ENCODE assay signal across 8 cellular contexts in genomic region chr1:201119206-201119814, GRCh38. TPM values are rescaled to one million over a fixed set of nuclear protein-coding genes. Genes with fewer than 3 reads are reported as not detected.
DNase-seq lines count a peak whose midpoint lies in the region; ATAC-seq and TF ChIP-seq lines count a peak whose summit lies in the region.

No MANE protein-coding gene starts in this region.

- H3K36me3 ChIP-seq in body of pancreas (replicated peaks in 1 of 2; ENCODE audit: insufficient read depth in 1 of 2, low read depth in 2 of 2) (no peaks in the 10 kb centered on the region), left lung (no peaks in the 10 kb centered on the region)

- no peaks in the 10 kb centered on the region for H3K9me3 Mint-ChIP-seq in CD4-positive, alpha-beta T cell

- H3K9me3 ChIP-seq in CD4-positive, alpha-beta T cell (ENCODE audit: control insufficient read depth, low read length), result no peaks in the 10 kb centered on the region
- no peaks in the 10 kb centered on the region for H3K9me3 ChIP-seq in body of pancreas
- no peaks in the 10 kb centered on the region for H3K9me3 ChIP-seq in left lung

- H3K27ac ChIP-seq in CD4-positive, alpha-beta T cell (ENCODE audit: low read depth, low read length), result no peak overlapping the region
- no peak overlapping the region for H3K27ac ChIP-seq in body of pancreas
- no peak overlapping the region for H3K27ac ChIP-seq in left lung

- peak in 9 of 10 experiments; percentile 22 to 48 (median 40) for DNase-seq in CD4-positive, alpha-beta T cell
- DNase-seq in T follicular helper cell (ENCODE audit: low read depth), result peak; percentile 43
- peak in 3 of 4 donors; percentile 27 to 38 (median 36) for DNase-seq in body of pancreas
- DNase-seq in left lung, result no peak
- peak; percentile 9 to 12 for DNase-seq in stimulated activated CD8-positive, alpha-beta memory T cell treated with anti-CD3 and anti-CD28 coated beads, Interleukin-7, amount 100 ng/mL, for 4 hours (ENCODE audit: low read depth in 2 of 2)
- no peak for DNase-seq in posterior vena cava (ENCODE audit: low spot score)

- CTCF ChIA-PET in CD4-positive, alpha-beta T cell (lab: Charles Lee), result interaction anchor here (0.8 to 1.9 kb wide), 14 partner anchors 15 to 148 kb away, joined by 3 to 6 read pairs (median 4); partner anchors contain the start of gene TMEM9

- intact Hi-C loops in CD4-positive, alpha-beta T cell (cut with DNase I, micrococcal nuclease), result loop anchor here (2.0 to 10.0 kb wide), 3 partner anchors 31 to 452 kb away; partner anchors contain the start of genes DDX59 (in 1 of the 2) and KIF21B (in 1 of the 2)
- intact Hi-C loops in body of pancreas (cut with DNase I) (no loop called here), left lung (cut with DNase I) (loop anchor here in 1 of 2 donors (5.0 kb wide), 1 partner anchor 147 kb away; no protein-coding TSS in a partner anchor), posterior vena cava (cut with DNase I) (no loop called here)

- TF ChIP-seq POLR2A in body of pancreas (IDR thresholded peaks at IDR 0.05), result no peak

- H3K4me1 ChIP-seq in body of pancreas (peaks cover 20% of the 10 kb centered on the region), left lung (peaks cover 0 to 9% of the 10 kb centered on the region in 2 donors)

- H3K27me3 Mint-ChIP-seq in CD4-positive, alpha-beta T cell, result peaks cover 7% of the 10 kb centered on the region

- H3K4me3 Mint-ChIP-seq in CD4-positive, alpha-beta T cell, result no peak overlapping the region

- peaks cover 31% of the 10 kb centered on the region for H3K4me1 Mint-ChIP-seq in CD4-positive, alpha-beta T cell (ENCODE audit: low read depth)

- H3K27ac Mint-ChIP-seq in CD4-positive, alpha-beta T cell, result no peak overlapping the region

- H3K27me3 ChIP-seq in CD4-positive, alpha-beta T cell (ENCODE audit: control insufficient read depth, insufficient read depth, low read length), result peaks cover 2% of the 10 kb centered on the region
- H3K27me3 ChIP-seq in body of pancreas (no peaks in the 10 kb centered on the region), left lung (peaks cover 7 to 53% of the 10 kb centered on the region in 2 donors)

- TF ChIP-seq CTCF in CD4-positive, alpha-beta T cell (IDR thresholded peaks at IDR 0.05), result peak; percentile 47
- TF ChIP-seq CTCF in body of pancreas (IDR thresholded peaks at IDR 0.05) (peak; percentile 21 to 40 (median 29)), left lung (IDR thresholded peaks at IDR 0.05) (peak; percentile 28 to 34)

- H3K4me3 ChIP-seq in body of pancreas (no peak overlapping the region), left lung (no peak overlapping the region)

- 23 to 60% methylated on average over 7 to 10 of the region's 10 CpGs for whole genome bisulfite sequencing in body of pancreas, 2 donors

- POLR2A ChIA-PET in CD4-positive, alpha-beta T cell (lab: Charles Lee), result interaction anchor here (0.6 to 1.1 kb wide), 2 partner anchors 35 to 104 kb away, joined by 3 read pairs; partner anchors contain the start of gene TMEM9

- H3K36me3 Mint-ChIP-seq in CD4-positive, alpha-beta T cell (ENCODE audit: low read depth), result no peaks in the 10 kb centered on the region

- peak; percentile 50 for ATAC-seq in CD4-positive, alpha-beta T cell (ENCODE audit: poor library complexity)
- ATAC-seq in HG03342 (IDR thresholded peaks at IDR 0.05; ENCODE audit: unreplicated experiment) (peak; percentile 49), body of pancreas (no peak), left lung (peak; percentile 40), HG02852 (IDR thresholded peaks at IDR 0.05; ENCODE audit: unreplicated experiment) (no peak)

RNA-seq across cellular contexts. Expression of gene CACNA1S, which starts 7.1 kb away (rescaled TPM):
- not detected for total RNA-seq in CD4-positive, alpha-beta T cell
- total RNA-seq in body of pancreas (under 1 TPM in 1 of 2 donors, not detected in 1; under 0.01 TPM), left lung (under 1 TPM in 1 of 2 donors, not detected in 1; 0.12 TPM), posterior vena cava (under 1 TPM; 0.05 to 0.14 TPM)

RNA-seq across cellular contexts. Expression of gene ASCL5, which starts 7.7 kb away (rescaled TPM):
- total RNA-seq in CD4-positive, alpha-beta T cell, result under 1 TPM; 0.49 to 0.50 TPM
- total RNA-seq in body of pancreas (1 to 10 TPM; 1.0 to 4.6 TPM), left lung (1 to 10 TPM in 1 of 2 donors, under 1 TPM in 1; 0.21 to 1.0 TPM), posterior vena cava (not detected)

RNA-seq across cellular contexts. Expression of gene TMEM9, which starts 35.0 kb away (rescaled TPM):
- 10 to 100 TPM; 15.7 to 16.5 TPM for total RNA-seq in CD4-positive, alpha-beta T cell
- total RNA-seq in body of pancreas (10 to 100 TPM; 56.6 to 70.5 TPM), left lung (10 to 100 TPM; 64.0 to 74.3 TPM), posterior vena cava (10 to 100 TPM; 35.5 to 54.9 TPM)

Comparison
In these comparisons a context has a peak if more than half of its experiments do, and no peak if none do; other contexts are left out.
1. ATAC-seq: peak in CD4-positive, alpha-beta T cell (single experiment), HG03342 (single experiment) and left lung (single experiment); none in body of pancreas (single experiment) and HG02852 (single experiment).
2. DNase-seq: peak in CD4-positive, alpha-beta T cell (9 of 10), T follicular helper cell (single experiment), body of pancreas (3 of 4) and stimulated activated CD8-positive, alpha-beta memory T cell treated with anti-CD3 and anti-CD28 coated beads, Interleukin-7, amount 100 ng/mL, for 4 hours (2 of 2); none in left lung (0 of 2) and posterior vena cava (single experiment).
3. intact Hi-C loops: an anchor here in CD4-positive, alpha-beta T cell (2.0 to 10.0 kb wide); none called in body of pancreas and posterior vena cava.
4. Peak in every context shown above with its lines, with median percentiles within 50 percentile points of each other: CTCF ChIP-seq.